In the genomic region with DNA sequence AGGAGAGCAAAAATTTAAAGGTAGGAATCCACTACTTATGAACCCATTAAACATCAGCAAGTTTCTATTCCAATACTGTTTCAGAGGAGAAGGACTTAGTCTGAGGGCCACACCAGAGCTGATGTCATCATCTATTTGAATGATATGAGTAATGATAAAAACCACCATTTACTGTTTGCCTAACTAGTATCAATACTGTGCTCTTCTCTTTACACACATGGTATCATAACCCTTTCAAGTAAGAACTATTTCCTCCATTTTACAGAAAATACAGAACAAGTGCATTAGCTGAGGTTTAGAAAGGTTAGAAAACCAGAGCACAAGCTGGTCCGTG, we compare ENCODE assay signal across 2 cellular contexts.
TF ChIP-seq lines count a peak whose summit lies in the region.

No MANE protein-coding gene starts in this region.

TF ChIP-seq in IMR-90, 13 proteins besides CTCF, POLR2A, EP300 and RAD21:
- TF ChIP-seq, protein P1, sequence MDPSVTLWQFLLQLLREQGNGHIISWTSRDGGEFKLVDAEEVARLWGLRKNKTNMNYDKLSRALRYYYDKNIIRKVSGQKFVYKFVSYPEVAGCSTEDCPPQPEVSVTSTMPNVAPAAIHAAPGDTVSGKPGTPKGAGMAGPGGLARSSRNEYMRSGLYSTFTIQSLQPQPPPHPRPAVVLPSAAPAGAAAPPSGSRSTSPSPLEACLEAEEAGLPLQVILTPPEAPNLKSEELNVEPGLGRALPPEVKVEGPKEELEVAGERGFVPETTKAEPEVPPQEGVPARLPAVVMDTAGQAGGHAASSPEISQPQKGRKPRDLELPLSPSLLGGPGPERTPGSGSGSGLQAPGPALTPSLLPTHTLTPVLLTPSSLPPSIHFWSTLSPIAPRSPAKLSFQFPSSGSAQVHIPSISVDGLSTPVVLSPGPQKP (IDR thresholded peaks at IDR 0.05; ENCODE audit: borderline replicate concordance, low read depth, low read length), result no peak
- TF ChIP-seq RFX5 (IDR thresholded peaks at IDR 0.05; ENCODE audit: low read depth, low read length) (no peak), RCOR1 (IDR thresholded peaks at IDR 0.05; ENCODE audit: insufficient replicate concordance, low read length) (no peak), MXI1 (IDR thresholded peaks at IDR 0.05; ENCODE audit: borderline replicate concordance, low read depth, low read length) (no peak), NFE2L2 (IDR thresholded peaks at IDR 0.05; ENCODE audit: low read depth, low read length) (no peak), MAZ (IDR thresholded peaks at IDR 0.05; ENCODE audit: borderline replicate concordance, low read depth, low read length) (no peak), CEBPB (IDR thresholded peaks at IDR 0.05; ENCODE audit: low read depth, low read length) (no peak), MAFK (IDR thresholded peaks at IDR 0.05; ENCODE audit: low read depth, low read length) (no peak), FOS (IDR thresholded peaks at IDR 0.05; ENCODE audit: low read depth, low read length) (no peak), BHLHE40 (IDR thresholded peaks at IDR 0.05; ENCODE audit: low read depth, low read length) (no peak), CHD1 (IDR thresholded peaks at IDR 0.05; ENCODE audit: low read depth, low read length) (no peak), SMC3 (IDR thresholded peaks at IDR 0.05; ENCODE audit: low read depth, low read length) (no peak)
- TF ChIP-seq, protein P2, sequence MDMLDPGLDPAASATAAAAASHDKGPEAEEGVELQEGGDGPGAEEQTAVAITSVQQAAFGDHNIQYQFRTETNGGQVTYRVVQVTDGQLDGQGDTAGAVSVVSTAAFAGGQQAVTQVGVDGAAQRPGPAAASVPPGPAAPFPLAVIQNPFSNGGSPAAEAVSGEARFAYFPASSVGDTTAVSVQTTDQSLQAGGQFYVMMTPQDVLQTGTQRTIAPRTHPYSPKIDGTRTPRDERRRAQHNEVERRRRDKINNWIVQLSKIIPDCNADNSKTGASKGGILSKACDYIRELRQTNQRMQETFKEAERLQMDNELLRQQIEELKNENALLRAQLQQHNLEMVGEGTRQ (IDR thresholded peaks at IDR 0.05; ENCODE audit: low read depth, low read length), result no peak

TF ChIP-seq in WTC11, 78 proteins besides CTCF, POLR2A, EP300 and RAD21 (continued from another document):
- TF ChIP-seq, protein P3, sequence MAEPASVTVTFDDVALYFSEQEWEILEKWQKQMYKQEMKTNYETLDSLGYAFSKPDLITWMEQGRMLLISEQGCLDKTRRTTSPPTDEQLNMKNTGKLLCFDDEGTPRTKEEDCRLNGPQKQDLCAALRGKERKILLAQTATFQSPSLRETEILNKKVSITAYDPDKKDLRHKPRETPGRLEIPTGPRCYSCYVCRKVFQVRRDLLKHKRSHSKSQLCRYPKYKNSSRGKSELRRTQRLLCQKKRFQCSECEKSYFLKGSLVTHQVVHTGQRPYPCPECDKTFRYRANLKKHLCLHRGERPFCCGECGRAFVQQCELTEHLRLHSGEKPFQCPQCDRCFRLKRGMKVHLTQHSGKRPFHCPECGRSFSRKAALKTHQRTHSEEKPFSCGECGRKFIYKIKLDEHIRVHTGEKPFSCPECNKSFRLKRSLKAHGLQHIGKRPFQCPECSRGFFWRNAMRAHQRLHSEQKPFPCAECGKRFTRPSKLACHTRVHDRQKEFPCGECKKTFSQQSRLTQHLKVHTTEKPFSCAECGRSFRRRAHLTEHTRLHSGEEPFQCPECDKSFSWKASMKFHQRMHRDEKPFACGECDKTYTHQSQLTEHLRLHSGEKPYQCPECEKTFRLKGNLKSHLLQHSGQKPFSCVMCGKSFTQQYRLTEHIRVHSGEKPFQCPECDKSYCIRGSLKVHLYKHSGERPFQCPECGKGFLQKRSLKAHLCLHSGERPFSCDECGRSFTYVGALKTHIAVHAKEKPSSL (CRISPR knock-in tag; conservative IDR thresholded peaks at IDR 0.05), result no peak
